ENCODE assay signal across 25 cellular contexts in the genomic region with DNA sequence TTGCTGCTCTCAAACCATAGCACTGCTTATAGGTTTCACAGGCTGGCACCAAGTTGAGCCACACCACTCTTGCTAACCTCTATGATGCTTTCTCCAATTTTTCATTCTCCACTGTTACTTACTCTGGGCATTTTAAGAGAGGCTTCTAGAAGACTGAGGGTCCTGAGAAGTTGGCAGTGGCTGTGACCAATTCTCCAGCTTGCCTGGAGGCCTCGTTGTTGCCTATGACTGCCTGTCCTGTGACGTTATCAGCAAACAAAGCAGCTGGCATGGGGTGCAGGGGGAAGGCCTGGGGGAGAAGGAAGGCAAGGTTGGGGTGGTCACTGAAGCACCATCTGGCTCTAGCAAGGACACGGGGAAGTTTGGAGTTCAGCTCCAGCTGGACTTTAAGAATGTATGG. TPM values are rescaled to one million over a fixed set of nuclear protein-coding genes. Genes with fewer than 3 reads are reported as not detected.
A peak's percentile ranks its signal among the peaks of the same experiment; 100 is the strongest.
DNase-seq lines count a peak whose midpoint lies in the region; ATAC-seq and TF ChIP-seq lines count a peak whose summit lies in the region.
"Had no signal": no experiment of that assay in that cellular context is flagged by ENCODE, and none has a peak within 500 bp of the region (broad histone marks: within the 10 kb centered on the region; RNA-seq: fewer than 3 reads in every experiment).

No MANE protein-coding gene starts in this region.

- peak overlapping the region; percentile 36; the same call in 1 of the 2 replicates for H3K27ac Mint-ChIP-seq in HFFc6
- H3K27ac Mint-ChIP-seq: activated CD4-positive, alpha-beta T cell treated with anti-CD3 and anti-CD28 coated beads for 36 hours; activated naive CD4-positive, alpha-beta T cell treated with anti-CD3 and anti-CD28 coated beads, Interleukin-2, amount 50 U/mL, for 24 hours; IgD-negative memory B cell; T-cell had no signal

- no peaks in the 10 kb centered on the region for H3K79me1 ChIP-seq in mesendoderm (ENCODE audit: low read length)

- H3K4me1 Mint-ChIP-seq in HFFc6 (ENCODE audit: low read depth) = peaks cover 21% of the 10 kb centered on the region
- H3K4me1 Mint-ChIP-seq: activated naive CD4-positive, alpha-beta T cell treated with anti-CD3 and anti-CD28 coated beads, Interleukin-2, amount 50 U/mL, for 24 hours; IgD-negative memory B cell; T-cell had no signal

- ATAC-seq in body of pancreas = no peak
- ATAC-seq in GM21786 (IDR thresholded peaks at IDR 0.05; ENCODE audit: unreplicated experiment) = no peak
- ATAC-seq: gastrocnemius medialis, T-cell had no signal

- no peaks in the 10 kb centered on the region for H3K27me3 ChIP-seq in body of pancreas
- no peaks in the 10 kb centered on the region for H3K27me3 ChIP-seq in mesendoderm (ENCODE audit: insufficient read depth, low read length, poor library complexity)
- no peaks in the 10 kb centered on the region for H3K27me3 ChIP-seq in skeletal muscle satellite cell (ENCODE audit: control insufficient read depth, insufficient read depth, low read length)
- H3K27me3 ChIP-seq in adrenal gland = no peaks in the 10 kb centered on the region
- H3K27me3 ChIP-seq: BLaER1 treated with 17β-estradiol and CSF1 and Interleukin-3, amounts not matched to agents 10 nM and 100 nM; gastrocnemius medialis; MG63 had no signal

- H3K9me3 Mint-ChIP-seq in HFFc6 = peaks cover 5% of the 10 kb centered on the region; the same call in 1 of the 2 replicates
- H3K9me3 Mint-ChIP-seq: activated naive CD4-positive, alpha-beta T cell treated with anti-CD3 and anti-CD28 coated beads, Interleukin-2, amount 50 U/mL, for 24 hours had no signal

- H3K4me2 ChIP-seq in mesendoderm (ENCODE audit: low read length) (no peak overlapping the region), skeletal muscle satellite cell (ENCODE audit: low read length) (no peak overlapping the region)

- TF ChIP-seq POLR2A in body of pancreas (IDR thresholded peaks at IDR 0.05) = no peak
- no peak for TF ChIP-seq POLR2A in adrenal gland (IDR thresholded peaks at IDR 0.05)

- H3K18ac ChIP-seq in mesendoderm (ENCODE audit: low read length) = no peak overlapping the region

- H3K4me3 Mint-ChIP-seq in HFFc6 = no peak overlapping the region
- H3K4me3 Mint-ChIP-seq: activated CD4-positive, alpha-beta T cell treated with anti-CD3 and anti-CD28 coated beads for 36 hours; activated naive CD4-positive, alpha-beta T cell treated with anti-CD3 and anti-CD28 coated beads, Interleukin-2, amount 50 U/mL, for 24 hours; IgD-negative memory B cell; T-cell had no signal

- H2BK15ac ChIP-seq in mesendoderm (replicated peaks; ENCODE audit: low read depth) = no peak overlapping the region

- H3K27ac ChIP-seq in body of pancreas = peak overlapping the region in 3 of 4 donors; percentile 71 to 87 (median 83)
- H3K27ac ChIP-seq in mesendoderm (ENCODE audit: low read depth, low read length) = no peak overlapping the region
- no peak overlapping the region for H3K27ac ChIP-seq in adrenal gland
- H3K27ac ChIP-seq: BLaER1 treated with 17β-estradiol and CSF1 and Interleukin-3, amounts not matched to agents 10 nM and 100 nM had no signal

- no peak for TF ChIP-seq CTCF in HFFc6 (IDR thresholded peaks at IDR 0.05)
- no peak for TF ChIP-seq CTCF in body of pancreas (IDR thresholded peaks at IDR 0.05)
- no peak for TF ChIP-seq CTCF in adrenal gland (IDR thresholded peaks at IDR 0.05)

- H3K4me1 ChIP-seq in body of pancreas (peaks cover 28% of the 10 kb centered on the region), mesendoderm (ENCODE audit: control insufficient read depth, low read depth, low read length) (peaks cover 2% of the 10 kb centered on the region), skeletal muscle satellite cell (ENCODE audit: control insufficient read depth, insufficient read depth, low read length) (peaks cover 32% of the 10 kb centered on the region), adrenal gland (replicated peaks in 1 of 2) (peaks cover 0 to 14% of the 10 kb centered on the region in 2 donors)

- H3K23ac ChIP-seq in mesendoderm (ENCODE audit: low read length) = no peak overlapping the region

- H3K4me3 ChIP-seq in body of pancreas (no peak overlapping the region), mesendoderm (ENCODE audit: low read length) (no peak overlapping the region), skeletal muscle satellite cell (ENCODE audit: low read length) (no peak overlapping the region), adrenal gland (no peak overlapping the region)
- H3K4me3 ChIP-seq: BLaER1 treated with 17β-estradiol and CSF1 and Interleukin-3, amounts not matched to agents 10 nM and 100 nM; gastrocnemius medialis; MG63; prostate gland had no signal

- H3K36me3 ChIP-seq in body of pancreas (replicated peaks in 1 of 2; ENCODE audit: insufficient read depth in 1 of 2, low read depth in 2 of 2) (no peaks in the 10 kb centered on the region), mesendoderm (ENCODE audit: control insufficient read depth, insufficient read depth, low read length) (no peaks in the 10 kb centered on the region), skeletal muscle satellite cell (ENCODE audit: insufficient read depth, low read length) (no peaks in the 10 kb centered on the region), adrenal gland (replicated peaks in 1 of 2) (no peaks in the 10 kb centered on the region)
- H3K36me3 ChIP-seq: BLaER1 treated with 17β-estradiol and CSF1 and Interleukin-3, amounts not matched to agents 10 nM and 100 nM; gastrocnemius medialis; MG63; prostate gland had no signal

- H3K79me2 ChIP-seq in mesendoderm (ENCODE audit: control insufficient read depth, insufficient read depth, low read length) = no peaks in the 10 kb centered on the region

- H4K8ac ChIP-seq in mesendoderm (ENCODE audit: low read depth, low read length) = no peak overlapping the region

- H3K9me3 ChIP-seq in body of pancreas = no peaks in the 10 kb centered on the region
- no peaks in the 10 kb centered on the region for H3K9me3 ChIP-seq in skeletal muscle satellite cell (replicated peaks; ENCODE audit: low read length)
- H3K9me3 ChIP-seq in adrenal gland (replicated peaks in 1 of 3) = no peaks in the 10 kb centered on the region
- H3K9me3 ChIP-seq: Caco-2, gastrocnemius medialis, MG63, prostate gland had no signal

- H3K9ac ChIP-seq in mesendoderm (ENCODE audit: low read length) = no peak overlapping the region
- H3K9ac ChIP-seq in skeletal muscle satellite cell (ENCODE audit: low read depth, low read length) = peak overlapping the region; percentile 85
- H3K9ac ChIP-seq: BLaER1 treated with 17β-estradiol and CSF1 and Interleukin-3, amounts not matched to agents 10 nM and 100 nM had no signal

- no peaks in the 10 kb centered on the region for H3K27me3 Mint-ChIP-seq in HFFc6 (ENCODE audit: insufficient read depth)
- H3K27me3 Mint-ChIP-seq: IgD-negative memory B cell had no signal

- peak overlapping the region; percentile 63 for H3K56ac ChIP-seq in mesendoderm (ENCODE audit: low read length)

- 78% methylated on average over 3 of the region's 3 CpGs for WGBS in body of pancreas, 2 donors
- no CpG with 5 or more reads among the region's 3 CpGs for WGBS in mesendoderm (ENCODE audit: extremely low coverage, insufficient coverage, low lambda C conversion rate)
- WGBS in adrenal gland, 4 donors = 88 to 98% (median 91%) methylated on average over 2 to 3 of the region's 3 CpGs

- H2BK5ac ChIP-seq in mesendoderm (ENCODE audit: low read length) = peak overlapping the region; percentile 75

- H3K36me3 Mint-ChIP-seq in HFFc6 (ENCODE audit: low read depth) = no peaks in the 10 kb centered on the region
- H3K36me3 Mint-ChIP-seq: activated naive CD4-positive, alpha-beta T cell treated with anti-CD3 and anti-CD28 coated beads, Interleukin-2, amount 50 U/mL, for 24 hours; IgD-negative memory B cell; T-cell had no signal

- H3K4ac ChIP-seq in mesendoderm (ENCODE audit: low read depth, low read length) = no peak overlapping the region

- H2BK120ac ChIP-seq in mesendoderm (ENCODE audit: low read depth, low read length) = no peak overlapping the region

- no peak overlapping the region for H4K5ac ChIP-seq in mesendoderm (ENCODE audit: low read length)

- intact Hi-C loops in body of pancreas (cut with DNase I) = no loop called here
- intact Hi-C loops in adrenal gland (cut with DNase I) = no loop called here

- DNase-seq in HFFc6 = no peak
- no peak for DNase-seq in body of pancreas
- no peak for DNase-seq in mesendoderm
- DNase-seq in adrenal gland = no peak
- no peak for DNase-seq in stimulated activated CD4-positive, alpha-beta T cell treated with anti-CD3 and anti-CD28 coated beads, Interleukin-4, amount 100 ng/mL, for 4 hours
- no peak for DNase-seq in mesenteric fat pad (ENCODE audit: low spot score)
- DNase-seq: Caco-2; DND-41; effector memory CD4-positive, alpha-beta T cell; gastrocnemius medialis; MG63; midbrain; NCI-H1417; NCI-H2081 treated with DMSO at 0.1 percent for 48 hours; NCI-H446; OCI-M1; SHP77 treated with DMSO at 0.1 percent for 48 hours; T-cell had no signal

- H2AK5ac ChIP-seq in mesendoderm (ENCODE audit: low read length) = peak overlapping the region; percentile 97

RNA-seq across cellular contexts. Expression of a gene that starts 30.4 kb away (rescaled TPM):
- total RNA-seq in HFFc6 (2021; fragmentation: NEBNext Ultra II Directional; extraction: Animal tissue kit (Norgen Biotek cat#: 25700)) = not detected
- total RNA-seq in body of pancreas = 10 to 100 TPM; 22.1 to 40.2 TPM
- polyA plus RNA-seq in mesendoderm (2013, experiment 1 of 2) = 3.4 TPM
- polyA plus RNA-seq in mesendoderm (2013, experiment 2 of 2) = 3.4 TPM
- 4.1 and 22.1 TPM in 2 replicates for total RNA-seq in skeletal muscle satellite cell (2012; rRNA removed)
- total RNA-seq in adrenal gland = 10 to 100 TPM in 1 of 8 donors, 1 to 10 TPM in 7; 2.6 to 22.6 (median 5.4) TPM
- polyA plus RNA-seq in adrenal gland = 10 to 100 TPM in 1 of 3 donors, 1 to 10 TPM in 2; 7.1 to 13.9 (median 8.8) TPM
- total RNA-seq in mesenteric fat pad = 58.5 TPM
- total RNA-seq: activated CD4-positive, alpha-beta T cell treated with anti-CD3 and anti-CD28 coated beads for 36 hours had no signal

Comparison
In these comparisons a context has a peak if more than half of its experiments do, and no peak if none do; other contexts are left out.
1. H3K27ac ChIP-seq: peak in body of pancreas (3 of 4); none in mesendoderm (single experiment) and adrenal gland (0 of 5).